21 cellular contexts compared by ENCODE assay signal in genomic region chr14:85537526-85537925, GRCh38. TPM values are rescaled to one million over a fixed set of nuclear protein-coding genes. Genes with fewer than 3 reads are reported as not detected.
"Had no signal": no experiment of that assay in that cellular context is flagged by ENCODE, and none has a peak within 500 bp of the region (broad histone marks: within the 10 kb centered on the region; RNA-seq: fewer than 3 reads in every experiment).

No MANE protein-coding gene starts in this region.

- H3K27ac ChIP-seq: left ventricle myocardium inferior, neural progenitor cell, VCaP had no signal

- H3K9ac ChIP-seq: neural progenitor cell had no signal

- H3K36me3 ChIP-seq: adrenal gland, left ventricle myocardium inferior, neural progenitor cell, ovary, thyroid gland, uterus had no signal

- DNase-seq: activated CD4-positive, alpha-beta memory T cell treated with anti-CD3 and anti-CD28 coated beads for 36 hours; activated CD4-positive, alpha-beta T cell treated with anti-CD3 and anti-CD28 coated beads for 36 hours; activated CD8-positive, alpha-beta memory T cell treated with anti-CD3 and anti-CD28 coated beads, Interleukin-2, amount 10 ng/mL, durations not matched to agents 7 days and 5 days; activated T-cell treated with anti-CD3 and anti-CD28 coated beads, Interleukin-2, amount 50 U/mL, for 1 hour; adrenal gland; central memory CD4-positive, alpha-beta T cell; effector CD4-positive, alpha-beta T cell; kidney; left ventricle myocardium inferior; ovary; stimulated activated CD4-positive, alpha-beta T cell treated with anti-CD3 and anti-CD28 coated beads, Interleukin-15, amount 100 ng/mL, for 24 hours; stimulated activated CD4-positive, alpha-beta T cell treated with anti-CD3 and anti-CD28 coated beads, Interleukin-4, amount 100 ng/mL, for 1 hour; stimulated activated naive B cell treated with anti-CD40 and anti-IgM and Interleukin-4, amounts not matched to agents 10 μg/mL and 1 μg/mL and 100 μg/mL, for 72 hours; thyroid gland; uterus had no signal

- H2AFZ ChIP-seq: neural progenitor cell had no signal

- H3K9me3 Mint-ChIP-seq: activated CD4-positive, alpha-beta memory T cell treated with anti-CD3 and anti-CD28 coated beads for 36 hours; activated naive CD4-positive, alpha-beta T cell treated with anti-CD3 and anti-CD28 coated beads, Interleukin-2, amount 50 U/mL, for 24 hours; stimulated activated naive B cell treated with anti-CD40 and anti-IgM and Interleukin-4, amounts not matched to agents 10 μg/mL and 1 μg/mL and 100 μg/mL, for 72 hours had no signal

- H3K27me3 ChIP-seq: ovary, thyroid gland, uterus had no signal

- FAIRE-seq: kidney had no signal

- H3K4me3 ChIP-seq: coronary artery, left ventricle myocardium inferior, neural progenitor cell, ovary, thyroid gland had no signal

- H3K27ac Mint-ChIP-seq: activated CD4-positive, alpha-beta memory T cell treated with anti-CD3 and anti-CD28 coated beads for 36 hours; activated CD4-positive, alpha-beta T cell treated with anti-CD3 and anti-CD28 coated beads for 36 hours; activated CD8-positive, alpha-beta memory T cell treated with anti-CD3 and anti-CD28 coated beads, Interleukin-2, amount 10 ng/mL, durations not matched to agents 7 days and 5 days; activated naive CD4-positive, alpha-beta T cell treated with anti-CD3 and anti-CD28 coated beads, Interleukin-2, amount 50 U/mL, for 24 hours; memory B cell; neural progenitor cell; stimulated activated naive B cell treated with anti-CD40 and anti-IgM and Interleukin-4, amounts not matched to agents 10 μg/mL and 1 μg/mL and 100 μg/mL, for 72 hours had no signal

- H3K4me1 Mint-ChIP-seq: memory B cell had no signal

- H3K4me1 ChIP-seq: uterus had no signal

- H3K36me3 Mint-ChIP-seq: activated CD4-positive, alpha-beta memory T cell treated with anti-CD3 and anti-CD28 coated beads for 36 hours; activated naive CD4-positive, alpha-beta T cell treated with anti-CD3 and anti-CD28 coated beads, Interleukin-2, amount 50 U/mL, for 24 hours; memory B cell; stimulated activated naive B cell treated with anti-CD40 and anti-IgM and Interleukin-4, amounts not matched to agents 10 μg/mL and 1 μg/mL and 100 μg/mL, for 72 hours had no signal

- H3K9me3 ChIP-seq: adrenal gland, left ventricle myocardium inferior, ovary, thyroid gland, uterus had no signal

- H3K4me2 ChIP-seq: neural progenitor cell had no signal

- H3K4me3 Mint-ChIP-seq: activated CD4-positive, alpha-beta memory T cell treated with anti-CD3 and anti-CD28 coated beads for 36 hours; activated CD4-positive, alpha-beta T cell treated with anti-CD3 and anti-CD28 coated beads for 36 hours; activated CD8-positive, alpha-beta memory T cell treated with anti-CD3 and anti-CD28 coated beads, Interleukin-2, amount 10 ng/mL, durations not matched to agents 7 days and 5 days; activated naive CD4-positive, alpha-beta T cell treated with anti-CD3 and anti-CD28 coated beads, Interleukin-2, amount 50 U/mL, for 24 hours; memory B cell; stimulated activated naive B cell treated with anti-CD40 and anti-IgM and Interleukin-4, amounts not matched to agents 10 μg/mL and 1 μg/mL and 100 μg/mL, for 72 hours had no signal

- ATAC-seq: activated CD4-positive, alpha-beta T cell treated with anti-CD3 and anti-CD28 coated beads for 36 hours; activated CD8-positive, alpha-beta memory T cell treated with anti-CD3 and anti-CD28 coated beads, Interleukin-2, amount 10 ng/mL, durations not matched to agents 7 days and 5 days; stimulated activated naive B cell treated with anti-CD40 and anti-IgM and Interleukin-4, amounts not matched to agents 10 μg/mL and 1 μg/mL and 100 μg/mL, for 72 hours had no signal

RNA-seq across cellular contexts. Expression of gene FLRT2, which starts 7.6 kb away (rescaled TPM):
- total RNA-seq: activated CD4-positive, alpha-beta memory T cell treated with anti-CD3 and anti-CD28 coated beads for 36 hours; activated CD4-positive, alpha-beta T cell treated with anti-CD3 and anti-CD28 coated beads for 36 hours; activated CD8-positive, alpha-beta memory T cell treated with anti-CD3 and anti-CD28 coated beads, Interleukin-2, amount 10 ng/mL, durations not matched to agents 7 days and 5 days; T-helper 1 cell treated with Interleukin-12 subunit alpha and Interleukin-12 subunit beta and Interleukin-4 antibody, amounts not matched to agents 30 ng/mL and 1 ng/mL, for 36 hours had no signal
